21 cellular contexts compared by ENCODE assay signal in genomic region chr11:686451-687243, GRCh38. TPM values are rescaled to one million over a fixed set of nuclear protein-coding genes. Genes with fewer than 3 reads are reported as not detected.
DNase-seq lines count a peak whose midpoint lies in the region; ATAC-seq and TF ChIP-seq lines count a peak whose summit lies in the region.
"Had no signal": no experiment of that assay in that cellular context is flagged by ENCODE, and none has a peak within 500 bp of the region (broad histone marks: within the 10 kb centered on the region; RNA-seq: fewer than 3 reads in every experiment).

No MANE protein-coding gene starts in this region.

- no peaks in the 10 kb centered on the region for H3K79me1 ChIP-seq in H9 (ENCODE audit: insufficient read depth, low read depth, low read length, poor library complexity, severe bottlenecking)

- no peak overlapping the region for H3K23ac ChIP-seq in H9 (ENCODE audit: insufficient read length, low read depth, low read length)

- H3K18ac ChIP-seq in H9 (ENCODE audit: insufficient read length, low read depth, low read length), result no peak overlapping the region

- H3K4me3 Mint-ChIP-seq in H9 (no peak overlapping the region), T-helper 17 cell (no peak overlapping the region), osteocyte (ENCODE audit: unreplicated experiment) (no peak overlapping the region)

- no peak overlapping the region for H2AK5ac ChIP-seq in H9 (ENCODE audit: insufficient read length, low read length)

- H3K27ac Mint-ChIP-seq in H9 (peak overlapping the region in 2 of 3 experiments; percentile 37 to 68; a peak in 2 of 7 replicates), T-helper 17 cell (peak overlapping the region; percentile 61), osteocyte (ENCODE audit: unreplicated experiment) (peak overlapping the region; percentile 12)

- H4K8ac ChIP-seq in H9 (replicated peaks; ENCODE audit: insufficient read length, low read depth, low read length), result no peak overlapping the region

- no peaks in the 10 kb centered on the region for H3K27me3 Mint-ChIP-seq in H9 (ENCODE audit: low read depth)
- no peaks in the 10 kb centered on the region for H3K27me3 Mint-ChIP-seq in T-helper 17 cell
- no peaks in the 10 kb centered on the region for H3K27me3 Mint-ChIP-seq in osteocyte (ENCODE audit: unreplicated experiment)

- H3K9me3 Mint-ChIP-seq in H9 (no peaks in the 10 kb centered on the region), osteocyte (ENCODE audit: unreplicated experiment) (no peaks in the 10 kb centered on the region)

- TF ChIP-seq CTCF in H9 (conservative IDR thresholded peaks at IDR 0.05) (no peak), osteocyte (IDR thresholded peaks at IDR 0.05) (no peak)

- no peak overlapping the region for H4K5ac ChIP-seq in H9 (ENCODE audit: insufficient read length, low read depth, low read length)

- H3K4ac ChIP-seq in H9 (ENCODE audit: low read depth, low read length), result no peak overlapping the region

- H3K36me3 Mint-ChIP-seq in H9 (ENCODE audit: insufficient read depth in 1 of 3, low read depth in 3 of 3) (peaks cover 55 to 82% (median 77%) of the 10 kb centered on the region in 3 experiments), T-helper 17 cell (ENCODE audit: low read depth) (peaks cover 10% of the 10 kb centered on the region), osteocyte (ENCODE audit: unreplicated experiment) (peaks cover 49% of the 10 kb centered on the region)

- H3K9me3 ChIP-seq in H9 (ENCODE audit: control insufficient read depth, low read depth, low read length) (no peaks in the 10 kb centered on the region), T-helper 17 cell (ENCODE audit: control insufficient read depth, low read length, poor library complexity, severe bottlenecking) (no peaks in the 10 kb centered on the region)

- no peaks in the 10 kb centered on the region for H3K27me3 ChIP-seq in H9 (ENCODE audit: insufficient read depth, low read length)

- no peaks in the 10 kb centered on the region; the same call in 1 of the 2 replicates for H3K79me2 ChIP-seq in H9 (ENCODE audit: insufficient read depth, low read length)

- no peak overlapping the region for H2BK15ac ChIP-seq in H9 (ENCODE audit: low read depth, low read length)

- no peak overlapping the region for H3K9ac ChIP-seq in H9 (ENCODE audit: extremely low read depth, insufficient read length, low read length)

- H3K4me1 Mint-ChIP-seq in H9 (peaks cover 23 to 27% of the 10 kb centered on the region in 2 experiments), T-helper 17 cell (peaks cover 6% of the 10 kb centered on the region), osteocyte (ENCODE audit: unreplicated experiment) (peaks cover 27% of the 10 kb centered on the region)

- H3K14ac ChIP-seq in H9 (ENCODE audit: insufficient read depth, low read length), result no peak overlapping the region

- ATAC-seq in T-helper 17 cell (no peak), esophagus mucosa (peak; percentile 12), GM18519 (IDR thresholded peaks at IDR 0.05; ENCODE audit: low FRiP score, unreplicated experiment) (no peak)
- ATAC-seq: PC-3, SK-N-SH treated with all-trans-retinoic acid at 6 μM for 48 hours had no signal

- no peak overlapping the region for H2AFZ ChIP-seq in H9 (ENCODE audit: low read length)

- no peak overlapping the region for H3T11ph ChIP-seq in H9 (ENCODE audit: low read length)

- H3K56ac ChIP-seq in H9 (ENCODE audit: insufficient read length, low read depth, low read length), result no peak overlapping the region

- no peak overlapping the region for H2BK12ac ChIP-seq in H9 (ENCODE audit: insufficient read length, low read depth, low read length)

- H2BK120ac ChIP-seq in H9 (ENCODE audit: low read depth, low read length, poor library complexity, severe bottlenecking), result no peak overlapping the region

- H4K20me1 ChIP-seq in H9 (ENCODE audit: control insufficient read depth, insufficient read depth, insufficient read length), result no peaks in the 10 kb centered on the region

- WGBS in H9 (ENCODE audit: extremely low coverage, insufficient read length, low lambda C conversion rate), result no CpG with 5 or more reads among the region's 30 CpGs

- H4K91ac ChIP-seq in H9 (ENCODE audit: insufficient read length, low read depth, low read length), result no peak overlapping the region

- H3K4me1 ChIP-seq in H9 (ENCODE audit: insufficient read depth, low read length), result 0 out of 2 replicates have a peak, but pooled peaks cover 2% of the 10 kb centered on the region

- H2BK5ac ChIP-seq in H9 (ENCODE audit: insufficient read length, low read length), result no peak overlapping the region

- H2BK20ac ChIP-seq in H9 (ENCODE audit: low read depth, low read length, poor library complexity, severe bottlenecking), result no peak overlapping the region

- no peak overlapping the region for H3K4me2 ChIP-seq in H9 (ENCODE audit: insufficient read depth, insufficient read length, low read length)

- H3K23me2 ChIP-seq in H9 (ENCODE audit: insufficient read length, low read depth, low read length, poor library complexity, severe bottlenecking), result no peaks in the 10 kb centered on the region

- no peak for DNase-seq in H9
- DNase-seq in T-helper 17 cell, result no peak
- no peak for DNase-seq in osteocyte (ENCODE audit: extremely low spot score, unreplicated experiment)
- no peak for DNase-seq in CD1c-positive myeloid dendritic cell (ENCODE audit: extremely low spot score)
- DNase-seq in activated effector memory CD4-positive, alpha-beta T cell treated with anti-CD3 and anti-CD28 coated beads, Interleukin-2, amount 50 U/mL, for 16 hours, result no peak
- DNase-seq: ACHN, C1 segment of cervical spinal cord, GDM1, HCEC 1CT, KG1, NCI-H1694 treated with DMSO at 0.1 percent for 48 hours, NCI-H2107, NCI-H2227 treated with DMSO at 0.1 percent for 48 hours, NCI-H524 treated with DMSO at 0.1 percent for 48 hours, PC-3, RPMI8226, SIG-M5 had no signal

- H3K27ac ChIP-seq in H9 (ENCODE audit: insufficient read length, low read depth, low read length), result no peak overlapping the region

RNA-seq across cellular contexts. Expression of gene DEAF1, which starts 8.4 kb away (rescaled TPM):
- total RNA-seq in H9 (2021) (67.3 and 68.6 TPM in 2 replicates), T-helper 17 cell (10 to 100 TPM; 55.3 to 77.1 TPM), esophagus mucosa (23.8 TPM), osteocyte (113 and 121 TPM in 2 replicates)

RNA-seq across cellular contexts. Expression of gene TMEM80, which starts 9.0 kb away (rescaled TPM):
- total RNA-seq in H9 (2021) (15.3 and 23.6 TPM in 2 replicates), T-helper 17 cell (10 to 100 TPM; 20.8 to 21.3 TPM), esophagus mucosa (15.7 TPM), osteocyte (43.9 and 45.2 TPM in 2 replicates)

RNA-seq across cellular contexts. Expression of gene EPS8L2, which starts 19.4 kb away (rescaled TPM):
- total RNA-seq in H9 (2021), result 92.8 and 101 TPM in 2 replicates
- 10 to 100 TPM in 1 of 2 donors, 1 to 10 TPM in 1; 6.8 to 11.7 TPM for total RNA-seq in T-helper 17 cell
- 259 TPM for total RNA-seq in esophagus mucosa
- total RNA-seq in osteocyte, result 32.4 and 39.3 TPM in 2 replicates

RNA-seq across cellular contexts. Expression of gene DRD4, which starts 49.6 kb away (rescaled TPM):
- 6.2 and 6.8 TPM in 2 replicates for total RNA-seq in H9 (2021)
- total RNA-seq in T-helper 17 cell, result under 1 TPM; 0.40 to 0.89 TPM
- total RNA-seq in esophagus mucosa, result 0.16 TPM
- 1.7 and 1.8 TPM in 2 replicates for total RNA-seq in osteocyte
- total RNA-seq: Daoy had no signal

RNA-seq across cellular contexts. Expression of gene SCT, which starts 59.7 kb away (rescaled TPM):
- total RNA-seq in H9 (2021), result 1.8 and 2.3 TPM in 2 replicates
- not detected for total RNA-seq in T-helper 17 cell
- total RNA-seq in esophagus mucosa, result not detected
- not detected in 2 replicates for total RNA-seq in osteocyte
- total RNA-seq: Daoy, PC-3 had no signal
